9 cellular contexts compared by ENCODE assay signal in the genomic region with DNA sequence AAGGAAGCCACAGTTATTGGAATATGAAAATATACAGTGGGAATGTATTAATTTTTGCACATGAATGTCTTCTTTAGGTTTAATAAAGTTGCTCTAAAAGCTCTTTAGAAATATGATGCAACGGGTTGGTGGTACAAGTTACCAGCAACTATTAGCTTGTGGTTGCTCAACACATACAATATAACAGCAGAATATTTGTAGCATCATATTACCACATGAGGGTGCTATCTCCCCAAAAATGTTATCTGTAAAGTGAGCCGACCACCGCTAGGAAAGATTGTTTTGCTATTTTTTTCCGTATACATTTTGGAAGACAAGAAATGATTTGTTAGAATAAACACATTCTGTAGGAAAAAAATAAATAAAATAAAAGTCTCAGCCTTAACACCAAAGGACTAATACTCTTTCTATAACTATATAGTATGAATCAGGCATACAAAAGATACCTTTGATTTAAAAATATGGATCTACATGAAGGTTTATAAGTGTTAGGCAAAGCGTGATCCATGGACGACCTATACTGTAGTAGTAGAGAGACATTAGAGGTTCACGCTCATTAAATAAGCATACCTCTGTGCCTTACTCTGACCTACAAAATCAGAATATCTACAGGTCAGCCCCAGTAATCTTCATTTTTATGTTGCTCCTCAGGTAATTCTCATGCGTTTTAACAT.
DNase-seq lines count a peak whose midpoint lies in the region; ATAC-seq lines count a peak whose summit lies in the region.
"Had no signal": no experiment of that assay in that cellular context is flagged by ENCODE, and none has a peak within 500 bp of the region (broad histone marks: within the 10 kb centered on the region; RNA-seq: fewer than 3 reads in every experiment).

No MANE protein-coding gene starts in this region.

- intact Hi-C loops in left colon (cut with DNase I, micrococcal nuclease): loop anchor here in 1 of 2 donors (10.0 kb wide), 1 partner anchor 1181 kb away; no protein-coding TSS in a partner anchor

- ATAC-seq in HG02884 (IDR thresholded peaks at IDR 0.05; ENCODE audit: unreplicated experiment) (peak; percentile 72), left colon (peak; percentile 55), HG02588 (IDR thresholded peaks at IDR 0.05; ENCODE audit: unreplicated experiment) (no peak)
- no peak for ATAC-seq in stimulated activated effector memory CD8-positive, alpha-beta T cell treated with anti-CD3 and anti-CD28 coated beads, Interleukin-12 subunit alpha, Interleukin-12 subunit beta, amount 100 ng/mL, for 72 hours

- H3K9me3 Mint-ChIP-seq in stimulated activated effector memory CD8-positive, alpha-beta T cell treated with anti-CD3 and anti-CD28 coated beads, Interleukin-12 subunit alpha, Interleukin-12 subunit beta, amount 100 ng/mL, for 72 hours: no peaks in the 10 kb centered on the region

- no peaks in the 10 kb centered on the region for H3K4me1 Mint-ChIP-seq in stimulated activated effector memory CD8-positive, alpha-beta T cell treated with anti-CD3 and anti-CD28 coated beads, Interleukin-12 subunit alpha, Interleukin-12 subunit beta, amount 100 ng/mL, for 72 hours

- H3K4me3 Mint-ChIP-seq in stimulated activated effector memory CD8-positive, alpha-beta T cell treated with anti-CD3 and anti-CD28 coated beads, Interleukin-12 subunit alpha, Interleukin-12 subunit beta, amount 100 ng/mL, for 72 hours: no peak overlapping the region
- H3K4me3 Mint-ChIP-seq: activated naive CD8-positive, alpha-beta T cell had no signal

- H3K27ac Mint-ChIP-seq in stimulated activated effector memory CD8-positive, alpha-beta T cell treated with anti-CD3 and anti-CD28 coated beads, Interleukin-12 subunit alpha, Interleukin-12 subunit beta, amount 100 ng/mL, for 72 hours: no peak overlapping the region
- H3K27ac Mint-ChIP-seq: activated naive CD8-positive, alpha-beta T cell had no signal

- H3K36me3 Mint-ChIP-seq in stimulated activated effector memory CD8-positive, alpha-beta T cell treated with anti-CD3 and anti-CD28 coated beads, Interleukin-12 subunit alpha, Interleukin-12 subunit beta, amount 100 ng/mL, for 72 hours: no peaks in the 10 kb centered on the region
- H3K36me3 Mint-ChIP-seq: activated naive CD8-positive, alpha-beta T cell had no signal

- DNase-seq in DMS53 (lab: John Stamatoyannopoulos, UW) (peak; percentile 52), DMS53 treated with DMSO at 0.1 percent for 48 hours (lab: John Stamatoyannopoulos, UW; ENCODE audit: unreplicated experiment) (no peak), NCI-H2171 (lab: John Stamatoyannopoulos, UW) (peak; percentile 63), astrocyte of the hippocampus (ENCODE audit: low read depth, low spot score) (peak; percentile 74), left colon (no peak)
- no peak for DNase-seq in stimulated activated effector memory CD8-positive, alpha-beta T cell treated with anti-CD3 and anti-CD28 coated beads, Interleukin-12 subunit alpha, Interleukin-12 subunit beta, amount 100 ng/mL, for 72 hours (ENCODE audit: low spot score in 2 of 2)

Comparison
In these comparisons a context has a peak if more than half of its experiments do, and no peak if none do; other contexts are left out.
1. DNase-seq: peak in DMS53 (single experiment), NCI-H2171 (single experiment) and astrocyte of the hippocampus (single experiment); none in DMS53 treated with DMSO at 0.1 percent for 48 hours (single experiment), left colon (0 of 2) and stimulated activated effector memory CD8-positive, alpha-beta T cell treated with anti-CD3 and anti-CD28 coated beads, Interleukin-12 subunit alpha, Interleukin-12 subunit beta, amount 100 ng/mL, for 72 hours (0 of 2).
2. ATAC-seq: peak in HG02884 (single experiment) and left colon (single experiment); none in HG02588 (single experiment) and stimulated activated effector memory CD8-positive, alpha-beta T cell treated with anti-CD3 and anti-CD28 coated beads, Interleukin-12 subunit alpha, Interleukin-12 subunit beta, amount 100 ng/mL, for 72 hours (single experiment).